1 cellular context compared by ENCODE assay signal in the genomic region with DNA sequence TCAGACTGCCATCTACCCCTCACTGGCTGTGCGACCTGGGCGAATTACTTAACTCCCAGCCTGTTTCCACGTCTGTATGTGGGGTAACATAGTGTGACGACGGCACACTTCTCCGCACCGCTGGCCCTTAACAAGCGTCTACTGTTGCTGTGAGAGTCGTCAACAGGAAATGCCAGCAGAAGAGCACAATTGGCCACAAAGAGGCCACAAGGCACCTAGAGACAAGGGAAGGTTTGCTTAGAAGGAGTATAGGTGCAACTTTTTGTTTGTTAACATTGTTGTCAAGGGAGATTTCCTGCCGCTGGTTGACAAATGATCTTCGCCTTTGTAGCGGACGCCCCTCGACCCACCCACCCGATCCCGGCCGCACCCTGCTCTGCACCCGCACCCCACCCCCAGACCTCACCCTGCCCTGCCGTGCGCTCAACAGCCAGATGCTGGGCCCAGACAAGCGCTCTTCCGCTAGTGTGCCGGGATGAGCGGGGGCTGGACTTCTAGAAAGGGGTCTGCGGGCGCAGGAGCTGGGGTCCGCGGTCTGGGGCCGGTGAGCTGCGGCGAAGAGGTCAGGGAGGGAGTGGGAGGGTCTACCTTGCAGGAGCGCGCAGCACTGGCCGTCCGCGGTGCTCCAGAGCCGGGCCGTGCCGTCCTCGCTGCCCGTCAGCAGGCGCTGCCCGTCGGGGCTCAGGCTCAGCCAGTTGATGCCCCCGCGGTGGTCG.
TF ChIP-seq lines count a peak whose summit lies in the region.

No MANE protein-coding gene starts in this region.

TF ChIP-seq in GM23338, 12 proteins besides CTCF, POLR2A, EP300 and RAD21:
- TF ChIP-seq EZH2phosphoT487 (IDR thresholded peaks at IDR 0.05; ENCODE audit: unreplicated experiment) = no peak
